16 cellular contexts compared by ENCODE assay signal in the genomic region with DNA sequence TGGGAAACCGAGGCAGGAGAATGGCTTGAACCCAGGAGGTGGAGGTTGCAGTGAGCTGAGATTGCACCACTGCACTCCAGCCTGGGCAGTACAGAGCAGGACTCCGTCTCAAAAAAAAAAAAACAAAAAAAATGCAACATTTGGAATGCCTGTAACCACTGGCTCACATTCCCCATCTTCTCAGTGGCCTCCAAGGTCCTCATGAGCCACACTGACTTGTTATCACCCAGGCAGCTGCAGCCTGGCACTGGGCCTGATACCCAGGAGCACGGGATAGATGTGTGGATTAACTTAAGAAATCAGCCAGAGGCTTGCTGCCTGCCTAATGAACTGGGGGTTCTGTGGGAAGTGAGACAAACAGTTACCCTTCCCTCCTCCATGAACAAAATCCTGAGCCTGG.
"Had no signal": no experiment of that assay in that cellular context is flagged by ENCODE, and none has a peak within 500 bp of the region (broad histone marks: within the 10 kb centered on the region; RNA-seq: fewer than 3 reads in every experiment).

No MANE protein-coding gene starts in this region.

- H3K27ac ChIP-seq: body of pancreas, neural progenitor cell, SJCRH30, tibial nerve had no signal

- H3K9ac ChIP-seq: neural progenitor cell had no signal

- H3K27me3 ChIP-seq: body of pancreas, neural progenitor cell, SJCRH30, tibial nerve had no signal

- ATAC-seq: activated naive CD8-positive, alpha-beta T cell treated with anti-CD3 and anti-CD28 coated beads, Interleukin-2, amount 50 U/mL, for 24 hours; body of pancreas; left lobe of liver; stimulated activated memory B cell treated with anti-CD40 and anti-IgM and Interleukin-4, amounts not matched to agents 10 μg/mL and 1 μg/mL and 100 μg/mL, for 72 hours had no signal

- H3K36me3 ChIP-seq: neural progenitor cell, SJCRH30 had no signal

- DNase-seq: activated CD4-positive, alpha-beta memory T cell treated with anti-CD3 and anti-CD28 coated beads, Interleukin-2, amount 10 ng/mL, durations not matched to agents 7 days and 5 days; activated CD8-positive, alpha-beta memory T cell treated with anti-CD3 and anti-CD28 coated beads, Interleukin-2, amount 50 U/mL, for 4 hours; activated naive CD4-positive, alpha-beta T cell; activated naive CD8-positive, alpha-beta T cell treated with anti-CD3 and anti-CD28 coated beads, Interleukin-2, amount 50 U/mL, for 24 hours; body of pancreas; cortex of kidney; effector memory CD4-positive, alpha-beta T cell; glutamatergic neuron; mesenchymal stem cell; retina; SJCRH30; T-helper 9 cell had no signal

- H2AFZ ChIP-seq: neural progenitor cell had no signal

- H3K4me2 ChIP-seq: neural progenitor cell had no signal

- H3K9me3 ChIP-seq: body of pancreas, SJCRH30, tibial nerve had no signal

- H3K4me1 ChIP-seq: SJCRH30 had no signal

- H3K4me3 ChIP-seq: body of pancreas, neural progenitor cell, SJCRH30, tibial nerve had no signal
